Comparison of ENCODE assay signal across 1 cellular context in the genomic region with DNA sequence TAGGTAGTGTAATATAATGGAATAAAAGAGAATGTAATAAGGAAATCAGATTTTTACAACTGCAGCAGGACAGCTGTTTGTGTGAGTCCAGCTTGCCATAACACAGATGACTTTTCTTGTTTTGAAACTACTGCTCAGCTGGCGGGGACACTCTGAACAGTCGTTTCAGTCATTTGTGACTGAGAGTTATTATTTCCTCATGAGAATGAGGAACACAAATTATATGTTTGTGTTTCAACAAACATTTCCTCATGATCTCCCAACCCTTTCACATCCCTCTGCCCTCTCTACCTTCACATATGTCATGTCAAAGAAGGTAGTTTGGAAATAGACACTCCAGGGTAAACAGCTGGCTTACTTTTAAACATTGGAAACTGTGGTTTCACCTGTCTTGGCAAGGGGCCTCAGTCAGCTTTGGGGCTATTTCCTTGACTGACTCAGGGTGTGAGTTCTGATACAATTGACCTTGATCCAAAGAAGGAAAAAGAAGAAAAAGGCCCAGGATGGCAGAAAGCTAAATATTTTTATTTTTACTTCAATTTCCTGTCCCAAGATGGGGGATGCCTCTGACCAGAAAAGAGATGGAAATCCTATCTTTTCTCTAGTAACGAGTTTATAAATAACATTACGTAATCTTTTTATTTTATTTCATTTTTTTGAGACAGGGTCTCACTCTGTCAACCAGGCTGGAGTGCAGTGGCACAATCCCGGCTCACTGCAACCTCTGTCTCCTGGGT.
TF ChIP-seq lines count a peak whose summit lies in the region.

No MANE protein-coding gene starts in this region.

TF ChIP-seq in HepG2, 621 proteins besides CTCF, POLR2A, EP300 and RAD21 (continued from another document):
- TF ChIP-seq, protein P1, sequence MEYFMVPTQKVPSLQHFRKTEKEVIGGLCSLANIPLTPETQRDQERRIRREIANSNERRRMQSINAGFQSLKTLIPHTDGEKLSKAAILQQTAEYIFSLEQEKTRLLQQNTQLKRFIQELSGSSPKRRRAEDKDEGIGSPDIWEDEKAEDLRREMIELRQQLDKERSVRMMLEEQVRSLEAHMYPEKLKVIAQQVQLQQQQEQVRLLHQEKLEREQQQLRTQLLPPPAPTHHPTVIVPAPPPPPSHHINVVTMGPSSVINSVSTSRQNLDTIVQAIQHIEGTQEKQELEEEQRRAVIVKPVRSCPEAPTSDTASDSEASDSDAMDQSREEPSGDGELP (IDR thresholded peaks at IDR 0.05; ENCODE audit: borderline replicate concordance, low read depth): peak; percentile 2; the same call in 1 of the 2 replicates
- TF ChIP-seq, protein P2, sequence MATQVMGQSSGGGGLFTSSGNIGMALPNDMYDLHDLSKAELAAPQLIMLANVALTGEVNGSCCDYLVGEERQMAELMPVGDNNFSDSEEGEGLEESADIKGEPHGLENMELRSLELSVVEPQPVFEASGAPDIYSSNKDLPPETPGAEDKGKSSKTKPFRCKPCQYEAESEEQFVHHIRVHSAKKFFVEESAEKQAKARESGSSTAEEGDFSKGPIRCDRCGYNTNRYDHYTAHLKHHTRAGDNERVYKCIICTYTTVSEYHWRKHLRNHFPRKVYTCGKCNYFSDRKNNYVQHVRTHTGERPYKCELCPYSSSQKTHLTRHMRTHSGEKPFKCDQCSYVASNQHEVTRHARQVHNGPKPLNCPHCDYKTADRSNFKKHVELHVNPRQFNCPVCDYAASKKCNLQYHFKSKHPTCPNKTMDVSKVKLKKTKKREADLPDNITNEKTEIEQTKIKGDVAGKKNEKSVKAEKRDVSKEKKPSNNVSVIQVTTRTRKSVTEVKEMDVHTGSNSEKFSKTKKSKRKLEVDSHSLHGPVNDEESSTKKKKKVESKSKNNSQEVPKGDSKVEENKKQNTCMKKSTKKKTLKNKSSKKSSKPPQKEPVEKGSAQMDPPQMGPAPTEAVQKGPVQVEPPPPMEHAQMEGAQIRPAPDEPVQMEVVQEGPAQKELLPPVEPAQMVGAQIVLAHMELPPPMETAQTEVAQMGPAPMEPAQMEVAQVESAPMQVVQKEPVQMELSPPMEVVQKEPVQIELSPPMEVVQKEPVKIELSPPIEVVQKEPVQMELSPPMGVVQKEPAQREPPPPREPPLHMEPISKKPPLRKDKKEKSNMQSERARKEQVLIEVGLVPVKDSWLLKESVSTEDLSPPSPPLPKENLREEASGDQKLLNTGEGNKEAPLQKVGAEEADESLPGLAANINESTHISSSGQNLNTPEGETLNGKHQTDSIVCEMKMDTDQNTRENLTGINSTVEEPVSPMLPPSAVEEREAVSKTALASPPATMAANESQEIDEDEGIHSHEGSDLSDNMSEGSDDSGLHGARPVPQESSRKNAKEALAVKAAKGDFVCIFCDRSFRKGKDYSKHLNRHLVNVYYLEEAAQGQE (IDR thresholded peaks at IDR 0.05; ENCODE audit: borderline replicate concordance in 1 of 2, low read depth in 1 of 2, low read length in 2 of 2): no peak
- TF ChIP-seq CCDC6 (CRISPR knock-in tag; IDR thresholded peaks at IDR 0.05) (no peak), U2AF1 (optimal IDR thresholded peaks at IDR 0.05; ENCODE audit: low read depth, low read length) (no peak)
TF ChIP-seq in HepG2: peak in this region for 22.
